Comparison of ENCODE assay signal across 1 cellular context in genomic region chr14:88386395-88386794, GRCh38.
TF ChIP-seq lines count a peak whose summit lies in the region.

No MANE protein-coding gene starts in this region.

TF ChIP-seq in HepG2, 621 proteins besides CTCF, POLR2A, EP300 and RAD21 (continued from another document):
- TF ChIP-seq, protein P1, sequence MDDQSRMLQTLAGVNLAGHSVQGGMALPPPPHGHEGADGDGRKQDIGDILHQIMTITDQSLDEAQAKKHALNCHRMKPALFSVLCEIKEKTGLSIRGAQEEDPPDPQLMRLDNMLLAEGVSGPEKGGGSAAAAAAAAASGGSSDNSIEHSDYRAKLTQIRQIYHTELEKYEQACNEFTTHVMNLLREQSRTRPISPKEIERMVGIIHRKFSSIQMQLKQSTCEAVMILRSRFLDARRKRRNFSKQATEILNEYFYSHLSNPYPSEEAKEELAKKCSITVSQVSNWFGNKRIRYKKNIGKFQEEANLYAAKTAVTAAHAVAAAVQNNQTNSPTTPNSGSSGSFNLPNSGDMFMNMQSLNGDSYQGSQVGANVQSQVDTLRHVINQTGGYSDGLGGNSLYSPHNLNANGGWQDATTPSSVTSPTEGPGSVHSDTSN (CRISPR knock-in tag; IDR thresholded peaks at IDR 0.05; ENCODE audit: borderline replicate concordance), result no peak
- TF ChIP-seq ETV6 (CRISPR knock-in tag; conservative IDR thresholded peaks at IDR 0.05), result no peak
- no peak for TF ChIP-seq SP2 (CRISPR knock-in tag; IDR thresholded peaks at IDR 0.05)
- TF ChIP-seq ZNF264 (CRISPR knock-in tag; IDR thresholded peaks at IDR 0.05), result no peak
- no peak for TF ChIP-seq ZMYM4 (CRISPR knock-in tag; IDR thresholded peaks at IDR 0.05)
- no peak for TF ChIP-seq KLF15 (CRISPR knock-in tag; IDR thresholded peaks at IDR 0.05; ENCODE audit: borderline replicate concordance)
TF ChIP-seq in HepG2: peak in this region for 0.
